Comparison of ENCODE assay signal across 16 cellular contexts in genomic region chr4:127162741-127163140, GRCh38.
DNase-seq lines count a peak whose midpoint lies in the region; ATAC-seq and TF ChIP-seq lines count a peak whose summit lies in the region.
"Had no signal": no experiment of that assay in that cellular context is flagged by ENCODE, and none has a peak within 500 bp of the region (broad histone marks: within the 10 kb centered on the region; RNA-seq: fewer than 3 reads in every experiment).

No MANE protein-coding gene starts in this region.

- peaks cover 0 to 55% (median 2%) of the 10 kb centered on the region in 10 experiments; a peak in 7 of 20 replicates for H3K4me1 ChIP-seq in BLaER1 treated with 17β-estradiol and CSF1 and Interleukin-3, amounts not matched to agents 10 nM and 100 nM
- no peaks in the 10 kb centered on the region for H3K4me1 ChIP-seq in lower lobe of right lung
- H3K4me1 ChIP-seq: Caco-2, pancreas had no signal

- no peaks in the 10 kb centered on the region for H3K36me3 ChIP-seq in BLaER1 treated with 17β-estradiol and CSF1 and Interleukin-3, amounts not matched to agents 10 nM and 100 nM
- no peaks in the 10 kb centered on the region for H3K36me3 ChIP-seq in lower lobe of right lung
- H3K36me3 ChIP-seq: pancreas had no signal

- no peaks in the 10 kb centered on the region for H4K20me1 ChIP-seq in BLaER1 treated with 17β-estradiol and CSF1 and Interleukin-3, amounts not matched to agents 10 nM and 100 nM

- no peaks in the 10 kb centered on the region for H3K27me3 ChIP-seq in BLaER1 treated with 17β-estradiol and CSF1 and Interleukin-3, amounts not matched to agents 10 nM and 100 nM
- H3K27me3 ChIP-seq in lower lobe of right lung (ENCODE audit: low read depth): no peaks in the 10 kb centered on the region
- H3K27me3 ChIP-seq: pancreas had no signal

- no peaks in the 10 kb centered on the region for H3K4me1 Mint-ChIP-seq in activated T-helper 17 cell treated with anti-CD3 and anti-CD28 coated beads, Interleukin-2, amount 50 U/mL, for 72 hours
- H3K4me1 Mint-ChIP-seq: stimulated activated naive B cell treated with anti-CD40 and anti-IgM and Interleukin-4, amounts not matched to agents 10 μg/mL and 1 μg/mL and 100 μg/mL, for 72 hours had no signal

- no peak overlapping the region for H3K27ac Mint-ChIP-seq in activated T-helper 17 cell treated with anti-CD3 and anti-CD28 coated beads, Interleukin-2, amount 50 U/mL, for 72 hours
- H3K27ac Mint-ChIP-seq: stimulated activated naive B cell treated with anti-CD40 and anti-IgM and Interleukin-4, amounts not matched to agents 10 μg/mL and 1 μg/mL and 100 μg/mL, for 72 hours had no signal

- H3K27ac ChIP-seq in BLaER1 treated with 17β-estradiol and CSF1 and Interleukin-3, amounts not matched to agents 10 nM and 100 nM: peak overlapping the region in 7 of 11 experiments; percentile 13 to 92 (median 56); a peak in 11 of 22 replicates
- H3K27ac ChIP-seq in lower lobe of right lung: no peak overlapping the region
- H3K27ac ChIP-seq: pancreas had no signal

- ATAC-seq in lower lobe of right lung (peak; percentile 43 to 54), HG03139 (IDR thresholded peaks at IDR 0.05; ENCODE audit: unreplicated experiment) (no peak), GM21390 (IDR thresholded peaks at IDR 0.05; ENCODE audit: unreplicated experiment) (no peak)
- ATAC-seq in activated T-helper 17 cell treated with anti-CD3 and anti-CD28 coated beads, Interleukin-2, amount 50 U/mL, for 72 hours (replicated peaks): no peak
- ATAC-seq: K562; stimulated activated naive B cell treated with anti-CD40 and anti-IgM and Interleukin-4, amounts not matched to agents 10 μg/mL and 1 μg/mL and 100 μg/mL, for 72 hours had no signal

- TF ChIP-seq CTCF in lower lobe of right lung (IDR thresholded peaks at IDR 0.05): no peak

- DNase-seq in M059J (ENCODE audit: low read depth): peak; percentile 72
- peak; percentile 40 for DNase-seq in astrocyte of the hippocampus (ENCODE audit: low read depth, low spot score)
- no peak for DNase-seq in lower lobe of right lung
- DNase-seq in occipital lobe (lab: John Stamatoyannopoulos, UW): no peak
- DNase-seq: Caco-2; effector CD8-positive, alpha-beta T cell; GOT3; NCI-H2081; pancreas; stimulated activated CD4-positive, alpha-beta T cell treated with anti-CD3 and anti-CD28 coated beads, Interleukin-2, amount 100 ng/mL, for 24 hours; stimulated activated naive B cell treated with anti-CD40 and anti-IgM and Interleukin-4, amounts not matched to agents 10 μg/mL and 1 μg/mL and 100 μg/mL, for 72 hours had no signal

- H3K4me3 Mint-ChIP-seq in activated T-helper 17 cell treated with anti-CD3 and anti-CD28 coated beads, Interleukin-2, amount 50 U/mL, for 72 hours: no peak overlapping the region
- H3K4me3 Mint-ChIP-seq: stimulated activated naive B cell treated with anti-CD40 and anti-IgM and Interleukin-4, amounts not matched to agents 10 μg/mL and 1 μg/mL and 100 μg/mL, for 72 hours had no signal

- no peaks in the 10 kb centered on the region for H3K27me3 Mint-ChIP-seq in activated T-helper 17 cell treated with anti-CD3 and anti-CD28 coated beads, Interleukin-2, amount 50 U/mL, for 72 hours
- H3K27me3 Mint-ChIP-seq: stimulated activated naive B cell treated with anti-CD40 and anti-IgM and Interleukin-4, amounts not matched to agents 10 μg/mL and 1 μg/mL and 100 μg/mL, for 72 hours had no signal

- intact Hi-C loops in lower lobe of right lung (cut with DNase I): no loop called here

- H3K9ac ChIP-seq in BLaER1 treated with 17β-estradiol and CSF1 and Interleukin-3, amounts not matched to agents 10 nM and 100 nM: peak overlapping the region in 2 of 11 experiments; percentile 59 to 65; a peak in 3 of 22 replicates

- H3K9me3 ChIP-seq in BLaER1 treated with 17β-estradiol and CSF1 and Interleukin-3, amounts not matched to agents 10 nM and 100 nM (replicated peaks in 1 of 11): peaks cover 0 to 28% (median 10%) of the 10 kb centered on the region in 11 experiments; a peak in 13 of 22 replicates
- H3K9me3 ChIP-seq in lower lobe of right lung: no peaks in the 10 kb centered on the region
- H3K9me3 ChIP-seq: Caco-2, pancreas had no signal

- H3K4me3 ChIP-seq in BLaER1 treated with 17β-estradiol and CSF1 and Interleukin-3, amounts not matched to agents 10 nM and 100 nM: no peak overlapping the region
- no peak overlapping the region for H3K4me3 ChIP-seq in lower lobe of right lung
- H3K4me3 ChIP-seq: K562, pancreas had no signal

- H3K4me2 ChIP-seq in BLaER1 treated with 17β-estradiol and CSF1 and Interleukin-3, amounts not matched to agents 10 nM and 100 nM: peak overlapping the region in 5 of 11 experiments; percentile 11 to 68 (median 36); a peak in 6 of 22 replicates

- no peaks in the 10 kb centered on the region for H3K36me3 Mint-ChIP-seq in activated T-helper 17 cell treated with anti-CD3 and anti-CD28 coated beads, Interleukin-2, amount 50 U/mL, for 72 hours (ENCODE audit: low read depth)
- H3K36me3 Mint-ChIP-seq: stimulated activated naive B cell treated with anti-CD40 and anti-IgM and Interleukin-4, amounts not matched to agents 10 μg/mL and 1 μg/mL and 100 μg/mL, for 72 hours had no signal

- peaks cover 15% of the 10 kb centered on the region for H3K9me3 Mint-ChIP-seq in activated T-helper 17 cell treated with anti-CD3 and anti-CD28 coated beads, Interleukin-2, amount 50 U/mL, for 72 hours

Comparison
In these comparisons a context has a peak if more than half of its experiments do, and no peak if none do; other contexts are left out.
1. DNase-seq: peak in M059J (single experiment) and astrocyte of the hippocampus (single experiment); none in lower lobe of right lung (single experiment) and occipital lobe (single experiment).
2. ATAC-seq: peak in lower lobe of right lung (2 of 2); none in HG03139 (single experiment), GM21390 (single experiment) and activated T-helper 17 cell treated with anti-CD3 and anti-CD28 coated beads, Interleukin-2, amount 50 U/mL, for 72 hours (single experiment).